In genomic region chr2:28469304-28469703, GRCh38 we compare ENCODE assay signal across 1 cellular context.
TF ChIP-seq lines count a peak whose summit lies in the region.

No MANE protein-coding gene starts in this region.

TF ChIP-seq in WTC11, 78 proteins besides CTCF, POLR2A, EP300 and RAD21 (continued from another document):
- TF ChIP-seq ZBTB43 (CRISPR knock-in tag; IDR thresholded peaks at IDR 0.05) (no peak), ZNF232 (CRISPR knock-in tag; IDR thresholded peaks at IDR 0.05) (no peak)
- TF ChIP-seq, protein P1, sequence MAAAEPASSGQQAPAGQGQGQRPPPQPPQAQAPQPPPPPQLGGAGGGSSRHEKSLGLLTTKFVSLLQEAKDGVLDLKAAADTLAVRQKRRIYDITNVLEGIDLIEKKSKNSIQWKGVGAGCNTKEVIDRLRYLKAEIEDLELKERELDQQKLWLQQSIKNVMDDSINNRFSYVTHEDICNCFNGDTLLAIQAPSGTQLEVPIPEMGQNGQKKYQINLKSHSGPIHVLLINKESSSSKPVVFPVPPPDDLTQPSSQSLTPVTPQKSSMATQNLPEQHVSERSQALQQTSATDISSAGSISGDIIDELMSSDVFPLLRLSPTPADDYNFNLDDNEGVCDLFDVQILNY (CRISPR knock-in tag; IDR thresholded peaks at IDR 0.05) = no peak
